In genomic region chr10:128018236-128018635, GRCh38 we compare ENCODE assay signal across 20 cellular contexts.
A peak's percentile ranks its signal among the peaks of the same experiment; 100 is the strongest.
DNase-seq lines count a peak whose midpoint lies in the region; ATAC-seq lines count a peak whose summit lies in the region.
"Had no signal": no experiment of that assay in that cellular context is flagged by ENCODE, and none has a peak within 500 bp of the region (broad histone marks: within the 10 kb centered on the region; RNA-seq: fewer than 3 reads in every experiment).

No MANE protein-coding gene starts in this region.

- CTCF ChIA-PET in activated naive CD4-positive, alpha-beta T cell treated with anti-CD3 and anti-CD28 coated beads, Interleukin-2, amount 10 ng/mL, durations not matched to agents 7 days and 5 days (lab: Charles Lee) = interaction anchor here (1.3 kb wide), 1 partner anchor 112 kb away, joined by 3 read pairs; the partner anchor contains the start of gene PTPRE

- H3K36me3 Mint-ChIP-seq in activated naive CD4-positive, alpha-beta T cell treated with anti-CD3 and anti-CD28 coated beads, Interleukin-2, amount 50 U/mL, for 72 hours = no peaks in the 10 kb centered on the region
- H3K36me3 Mint-ChIP-seq in activated naive CD4-positive, alpha-beta T cell treated with anti-CD3 and anti-CD28 coated beads, Interleukin-2, amount 10 ng/mL, durations not matched to agents 7 days and 5 days = no peaks in the 10 kb centered on the region
- H3K36me3 Mint-ChIP-seq in activated naive CD8-positive, alpha-beta T cell treated with anti-CD3 and anti-CD28 coated beads, Interleukin-2, amount 10 ng/mL, durations not matched to agents 7 days and 5 days = no peaks in the 10 kb centered on the region
- H3K36me3 Mint-ChIP-seq: immature natural killer cell had no signal

- POLR2A ChIA-PET in activated naive CD8-positive, alpha-beta T cell treated with anti-CD3 and anti-CD28 coated beads, Interleukin-2, amount 10 ng/mL, durations not matched to agents 7 days and 5 days (lab: Charles Lee) = no interaction called here

- peak overlapping the region; percentile 18 to 68 for H3K27ac Mint-ChIP-seq in activated naive CD4-positive, alpha-beta T cell treated with anti-CD3 and anti-CD28 coated beads, Interleukin-2, amount 50 U/mL, for 72 hours
- no peak overlapping the region for H3K27ac Mint-ChIP-seq in activated naive CD4-positive, alpha-beta T cell treated with anti-CD3 and anti-CD28 coated beads, Interleukin-2, amount 10 ng/mL, durations not matched to agents 7 days and 5 days
- H3K27ac Mint-ChIP-seq in activated naive CD8-positive, alpha-beta T cell treated with anti-CD3 and anti-CD28 coated beads, Interleukin-2, amount 10 ng/mL, durations not matched to agents 7 days and 5 days = no peak overlapping the region
- H3K27ac Mint-ChIP-seq: immature natural killer cell had no signal

- intact Hi-C loops in left colon (cut with DNase I, micrococcal nuclease) = loop anchor here in 1 of 2 donors (10.0 kb wide), 1 partner anchor 113 kb away; the partner anchor contains the start of gene PTPRE

- H3K9me3 Mint-ChIP-seq in activated naive CD4-positive, alpha-beta T cell treated with anti-CD3 and anti-CD28 coated beads, Interleukin-2, amount 50 U/mL, for 72 hours = no peaks in the 10 kb centered on the region
- H3K9me3 Mint-ChIP-seq in activated naive CD4-positive, alpha-beta T cell treated with anti-CD3 and anti-CD28 coated beads, Interleukin-2, amount 10 ng/mL, durations not matched to agents 7 days and 5 days = no peaks in the 10 kb centered on the region
- H3K9me3 Mint-ChIP-seq in activated naive CD8-positive, alpha-beta T cell treated with anti-CD3 and anti-CD28 coated beads, Interleukin-2, amount 10 ng/mL, durations not matched to agents 7 days and 5 days = no peaks in the 10 kb centered on the region
- H3K9me3 Mint-ChIP-seq: activated T-cell treated with anti-CD3 and anti-CD28 coated beads, Interleukin-2, amount 50 U/mL, for 4 hours; H9; immature natural killer cell; neural crest cell had no signal

- peaks cover 7% of the 10 kb centered on the region for H3K4me1 Mint-ChIP-seq in activated naive CD4-positive, alpha-beta T cell treated with anti-CD3 and anti-CD28 coated beads, Interleukin-2, amount 10 ng/mL, durations not matched to agents 7 days and 5 days
- peaks cover 7% of the 10 kb centered on the region for H3K4me1 Mint-ChIP-seq in activated naive CD8-positive, alpha-beta T cell treated with anti-CD3 and anti-CD28 coated beads, Interleukin-2, amount 10 ng/mL, durations not matched to agents 7 days and 5 days
- H3K4me1 Mint-ChIP-seq: immature natural killer cell had no signal

- H3K27me3 Mint-ChIP-seq in activated naive CD4-positive, alpha-beta T cell treated with anti-CD3 and anti-CD28 coated beads, Interleukin-2, amount 10 ng/mL, durations not matched to agents 7 days and 5 days = peaks cover 6% of the 10 kb centered on the region
- H3K27me3 Mint-ChIP-seq in activated naive CD8-positive, alpha-beta T cell treated with anti-CD3 and anti-CD28 coated beads, Interleukin-2, amount 10 ng/mL, durations not matched to agents 7 days and 5 days = no peaks in the 10 kb centered on the region

- H3K4me3 Mint-ChIP-seq in activated naive CD4-positive, alpha-beta T cell treated with anti-CD3 and anti-CD28 coated beads, Interleukin-2, amount 10 ng/mL, durations not matched to agents 7 days and 5 days = no peak overlapping the region
- H3K4me3 Mint-ChIP-seq in activated naive CD8-positive, alpha-beta T cell treated with anti-CD3 and anti-CD28 coated beads, Interleukin-2, amount 10 ng/mL, durations not matched to agents 7 days and 5 days = no peak overlapping the region
- H3K4me3 Mint-ChIP-seq: activated T-cell treated with anti-CD3 and anti-CD28 coated beads, Interleukin-2, amount 50 U/mL, for 4 hours; H9; immature natural killer cell; neural crest cell had no signal

- peak; percentile 51 for ATAC-seq in activated naive CD4-positive, alpha-beta T cell treated with anti-CD3 and anti-CD28 coated beads, Interleukin-2, amount 50 U/mL, for 72 hours
- ATAC-seq in activated naive CD8-positive, alpha-beta T cell treated with anti-CD3 and anti-CD28 coated beads, Interleukin-2, amount 10 ng/mL, durations not matched to agents 7 days and 5 days (ENCODE audit: low read depth) = peak; percentile 34
- ATAC-seq in left colon = no peak

- DNase-seq in activated naive CD4-positive, alpha-beta T cell treated with anti-CD3 and anti-CD28 coated beads, Interleukin-2, amount 50 U/mL, for 72 hours (ENCODE audit: low spot score in 2 of 2) = no peak
- DNase-seq in activated naive CD4-positive, alpha-beta T cell treated with anti-CD3 and anti-CD28 coated beads, Interleukin-2, amount 10 ng/mL, durations not matched to agents 7 days and 5 days = no peak
- DNase-seq in activated naive CD8-positive, alpha-beta T cell treated with anti-CD3 and anti-CD28 coated beads, Interleukin-2, amount 10 ng/mL, durations not matched to agents 7 days and 5 days = no peak
- peak; percentile 51 for DNase-seq in inferior parietal cortex (ENCODE audit: extremely low spot score)
- DNase-seq in superior temporal gyrus (ENCODE audit: extremely low spot score) = peak; percentile 47
- no peak for DNase-seq in NCI-H748 (lab: John Stamatoyannopoulos, UW; ENCODE audit: unreplicated experiment)
- no peak for DNase-seq in NCI-H345 treated with DMSO at 0.1 percent for 48 hours (lab: John Stamatoyannopoulos, UW; ENCODE audit: unreplicated experiment)
- no peak for DNase-seq in left colon
- DNase-seq: activated CD4-positive, CD25-positive, alpha-beta regulatory T cell treated with anti-CD3 and anti-CD28 coated beads, Interleukin-2, amount 50 U/mL, for 72 hours; activated T-cell treated with anti-CD3 and anti-CD28 coated beads, Interleukin-2, amount 50 U/mL, for 4 hours; Caco-2; colonic mucosa; erythroblast; H9; immature natural killer cell; mesenchymal stem cell; NCI-H187 treated with DMSO at 0.1 percent for 48 hours; substantia nigra; T1000 had no signal

Comparison
In these comparisons a context has a peak if more than half of its experiments do, and no peak if none do; other contexts are left out.
1. H3K27ac Mint-ChIP-seq: peak in activated naive CD4-positive, alpha-beta T cell treated with anti-CD3 and anti-CD28 coated beads, Interleukin-2, amount 50 U/mL, for 72 hours (2 of 2); none in activated naive CD4-positive, alpha-beta T cell treated with anti-CD3 and anti-CD28 coated beads, Interleukin-2, amount 10 ng/mL, durations not matched to agents 7 days and 5 days (single experiment) and activated naive CD8-positive, alpha-beta T cell treated with anti-CD3 and anti-CD28 coated beads, Interleukin-2, amount 10 ng/mL, durations not matched to agents 7 days and 5 days (single experiment).
2. DNase-seq: peak in inferior parietal cortex (single experiment) and superior temporal gyrus (single experiment); none in activated naive CD4-positive, alpha-beta T cell treated with anti-CD3 and anti-CD28 coated beads, Interleukin-2, amount 50 U/mL, for 72 hours (0 of 2), activated naive CD4-positive, alpha-beta T cell treated with anti-CD3 and anti-CD28 coated beads, Interleukin-2, amount 10 ng/mL, durations not matched to agents 7 days and 5 days (single experiment), activated naive CD8-positive, alpha-beta T cell treated with anti-CD3 and anti-CD28 coated beads, Interleukin-2, amount 10 ng/mL, durations not matched to agents 7 days and 5 days (single experiment), NCI-H748 (single experiment), NCI-H345 treated with DMSO at 0.1 percent for 48 hours (single experiment) and left colon (0 of 2).